Comparison of ENCODE assay signal across 10 cellular contexts in the genomic region with DNA sequence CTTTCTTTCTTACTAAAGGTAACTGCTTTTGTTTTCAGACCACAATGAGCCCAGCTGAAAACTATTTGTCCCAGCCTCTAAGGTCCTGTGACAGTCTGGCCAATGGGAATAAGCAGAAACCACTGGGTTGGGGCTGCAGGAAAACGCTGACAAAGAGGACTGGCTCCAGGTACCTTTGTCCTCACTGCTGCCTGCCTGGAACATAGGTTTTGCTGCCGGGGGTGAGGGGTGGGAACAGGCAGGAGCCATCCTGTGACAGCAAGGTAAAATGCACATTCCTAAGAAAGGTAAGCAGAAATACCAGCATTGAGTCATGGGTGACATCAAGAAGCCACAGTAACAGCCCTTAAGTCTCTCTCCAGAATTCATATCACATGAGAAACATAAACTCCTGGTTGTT. TPM values are rescaled to one million over a fixed set of nuclear protein-coding genes. Genes with fewer than 3 reads are reported as not detected.
DNase-seq lines count a peak whose midpoint lies in the region; ATAC-seq and TF ChIP-seq lines count a peak whose summit lies in the region.
"Had no signal": no experiment of that assay in that cellular context is flagged by ENCODE, and none has a peak within 500 bp of the region (broad histone marks: within the 10 kb centered on the region; RNA-seq: fewer than 3 reads in every experiment).

No MANE protein-coding gene starts in this region.

- no TSS peak for BruUV-seq in A673 (replicated peaks; lab: Mats Ljungman, UMichigan)

- H3K4me2 ChIP-seq in GM23338 = no peak overlapping the region
- no peak overlapping the region for H3K4me2 ChIP-seq in neuronal stem cell (ENCODE audit: insufficient read depth, low read length, poor library complexity, severe bottlenecking)

- CTCF ChIA-PET in A673 (lab: Charles Lee) = no interaction called here

- H3K4me3 ChIP-seq in GM23338 = no peak overlapping the region
- H3K4me3 ChIP-seq in neuronal stem cell (ENCODE audit: low read length in 2 of 2) = no peak overlapping the region
- no peak overlapping the region for H3K4me3 ChIP-seq in A673 (ENCODE audit: low read depth, low read length, poor library complexity, severe bottlenecking)

- no peaks in the 10 kb centered on the region for H3K9me2 ChIP-seq in GM23338 (ENCODE audit: insufficient read depth)

- H3K27ac ChIP-seq in GM23338 (ENCODE audit: low read depth) = peak overlapping the region; percentile 86
- peak overlapping the region; percentile 46 for H3K27ac ChIP-seq in neuronal stem cell (replicated peaks; ENCODE audit: low read length)
- no peak overlapping the region for H3K27ac ChIP-seq in A673 (ENCODE audit: low read depth, low read length, poor library complexity, severe bottlenecking)

- H3K4me1 ChIP-seq in GM23338 (ENCODE audit: insufficient read depth) (peaks cover 11% of the 10 kb centered on the region), neuronal stem cell (ENCODE audit: control insufficient read depth in 2 of 2, insufficient read depth in 1 of 2, low read depth in 1 of 2, low read length in 2 of 2) (peaks cover 0 to 4% of the 10 kb centered on the region in 2 donors), A673 (ENCODE audit: insufficient read depth, low read length, poor library complexity, severe bottlenecking) (no peaks in the 10 kb centered on the region)

- no peak overlapping the region for H4K91ac ChIP-seq in neuronal stem cell (ENCODE audit: low read depth, low read length, poor library complexity)

- peaks cover 26% of the 10 kb centered on the region for H3K4me1 Mint-ChIP-seq in GM23338

- no peak overlapping the region for H2BK5ac ChIP-seq in neuronal stem cell (ENCODE audit: low read length)

- intact Hi-C loops in A673 (cut with micrococcal nuclease; ENCODE audit: unreplicated experiment) = no loop called here

- no peak overlapping the region for H2BK120ac ChIP-seq in neuronal stem cell (ENCODE audit: low read depth, low read length)

- H3K9ac ChIP-seq in neuronal stem cell (ENCODE audit: low read depth, low read length, poor library complexity) = peak overlapping the region; percentile 44

- H3K9me3 ChIP-seq in neuronal stem cell (replicated peaks in 1 of 2; ENCODE audit: control insufficient read depth in 2 of 2, insufficient read depth in 1 of 2, low read depth in 1 of 2, low read length in 2 of 2) (no peaks in the 10 kb centered on the region), A673 (ENCODE audit: low read depth, low read length, poor library complexity, severe bottlenecking) (no peaks in the 10 kb centered on the region)

- WGBS in neuronal stem cell (ENCODE audit: extremely low coverage in 2 of 2, insufficient read length in 2 of 2, insufficient replicate concordance in 1 of 2), 2 donors = no CpG with 5 or more reads among the region's 2 CpGs

- H3K4me3 Mint-ChIP-seq in GM23338 = peak overlapping the region; percentile 29; the same call in 2 of the 3 replicates

- H3K27me3 ChIP-seq in GM23338 (ENCODE audit: insufficient read depth) (no peaks in the 10 kb centered on the region), neuronal stem cell (ENCODE audit: control insufficient read depth in 3 of 3, insufficient read depth in 3 of 3, low read depth in 1 of 3, low read length in 3 of 3) (no peaks in the 10 kb centered on the region), A673 (replicated peaks; ENCODE audit: insufficient read depth, low read depth, low read length, poor library complexity) (no peaks in the 10 kb centered on the region)

- no peak overlapping the region for H2AFZ ChIP-seq in GM23338
- no peak overlapping the region for H2AFZ ChIP-seq in neuronal stem cell (ENCODE audit: low read length)

- no peaks in the 10 kb centered on the region for H3F3A ChIP-seq in GM23338 (replicated peaks; ENCODE audit: low read depth)

- DNase-seq in GM23338 (ENCODE audit: low spot score) (peak; percentile 95), NCI-H774 (lab: John Stamatoyannopoulos, UW) (peak; percentile 38), glomerular visceral epithelial cell (ENCODE audit: extremely low spot score) (peak; percentile 58), neuronal stem cell (ENCODE audit: low spot score) (no peak), A673 (ENCODE audit: low spot score) (no peak), NCI-H1092 treated with DMSO at 0.1 percent for 48 hours (lab: John Stamatoyannopoulos, UW) (no peak), Ammon's horn (ENCODE audit: low spot score) (no peak), COR-L47 (lab: John Stamatoyannopoulos, UW) (no peak)
- DNase-seq: NCI-H1930, SW 1271 had no signal

- no peak for TF ChIP-seq CTCF in GM23338 (conservative IDR thresholded peaks at IDR 0.05; ENCODE audit: low read depth in 2 of 2)
- no peak for TF ChIP-seq CTCF in A673 (conservative IDR thresholded peaks at IDR 0.05; ENCODE audit: low read depth, low read length)

- H3K36me3 ChIP-seq in GM23338 (ENCODE audit: insufficient read depth) (no peaks in the 10 kb centered on the region), neuronal stem cell (replicated peaks in 1 of 2; ENCODE audit: control insufficient read depth in 2 of 2, insufficient read depth in 2 of 2, low read length in 2 of 2) (peaks cover 0 to 2% of the 10 kb centered on the region in 2 donors), A673 (ENCODE audit: insufficient read depth, low read length, poor library complexity, severe bottlenecking) (no peaks in the 10 kb centered on the region)

- ATAC-seq in GM23338 = peak; percentile 99

- H3K36me3 Mint-ChIP-seq in GM23338 (ENCODE audit: low read depth) = 0 out of 3 replicates have a peak, but pooled peaks cover under 1% of the 10 kb centered on the region

- H3K14ac ChIP-seq in neuronal stem cell (ENCODE audit: low read length) = no peak overlapping the region

- no peak overlapping the region for H2AK5ac ChIP-seq in neuronal stem cell (ENCODE audit: low read depth, low read length)

- peak overlapping the region; percentile 64 for H3K18ac ChIP-seq in neuronal stem cell (ENCODE audit: low read length)

- POLR2A ChIA-PET in A673 (lab: Charles Lee; ENCODE audit: low non-redundant PET) = no interaction called here

- peaks cover 9% of the 10 kb centered on the region; the same call in 1 of the 2 replicates for H4K20me1 ChIP-seq in GM23338 (replicated peaks; ENCODE audit: insufficient read depth)

- no peaks in the 10 kb centered on the region for H3K79me1 ChIP-seq in neuronal stem cell (ENCODE audit: low read depth, low read length)

- no peak overlapping the region for H3K23ac ChIP-seq in neuronal stem cell (ENCODE audit: low read depth, low read length, poor library complexity)

- no peak overlapping the region for H4K8ac ChIP-seq in neuronal stem cell (ENCODE audit: low read depth, low read length)

- H2BK12ac ChIP-seq in neuronal stem cell (ENCODE audit: low read length) = no peak overlapping the region

- peak overlapping the region; percentile 81 for H3K27ac Mint-ChIP-seq in GM23338

- H3K9me3 Mint-ChIP-seq in GM23338 = no peaks in the 10 kb centered on the region

- peaks cover 92% of the 10 kb centered on the region for H3K79me2 ChIP-seq in GM23338 (replicated peaks; ENCODE audit: insufficient read depth)

- H3K27me3 Mint-ChIP-seq in GM23338 (ENCODE audit: insufficient read depth, low read depth, poor library complexity) = peaks cover 5% of the 10 kb centered on the region

- H3K4ac ChIP-seq in neuronal stem cell (ENCODE audit: low read length) = no peak overlapping the region

- H2BK15ac ChIP-seq in neuronal stem cell (ENCODE audit: low read length) = no peak overlapping the region

TF ChIP-seq in GM23338, 12 proteins besides CTCF, POLR2A, EP300 and RAD21 (continues in another document):
- no peak for TF ChIP-seq ZNF114 (CRISPR knock-in tag; IDR thresholded peaks at IDR 0.05)
- TF ChIP-seq, protein P1, sequence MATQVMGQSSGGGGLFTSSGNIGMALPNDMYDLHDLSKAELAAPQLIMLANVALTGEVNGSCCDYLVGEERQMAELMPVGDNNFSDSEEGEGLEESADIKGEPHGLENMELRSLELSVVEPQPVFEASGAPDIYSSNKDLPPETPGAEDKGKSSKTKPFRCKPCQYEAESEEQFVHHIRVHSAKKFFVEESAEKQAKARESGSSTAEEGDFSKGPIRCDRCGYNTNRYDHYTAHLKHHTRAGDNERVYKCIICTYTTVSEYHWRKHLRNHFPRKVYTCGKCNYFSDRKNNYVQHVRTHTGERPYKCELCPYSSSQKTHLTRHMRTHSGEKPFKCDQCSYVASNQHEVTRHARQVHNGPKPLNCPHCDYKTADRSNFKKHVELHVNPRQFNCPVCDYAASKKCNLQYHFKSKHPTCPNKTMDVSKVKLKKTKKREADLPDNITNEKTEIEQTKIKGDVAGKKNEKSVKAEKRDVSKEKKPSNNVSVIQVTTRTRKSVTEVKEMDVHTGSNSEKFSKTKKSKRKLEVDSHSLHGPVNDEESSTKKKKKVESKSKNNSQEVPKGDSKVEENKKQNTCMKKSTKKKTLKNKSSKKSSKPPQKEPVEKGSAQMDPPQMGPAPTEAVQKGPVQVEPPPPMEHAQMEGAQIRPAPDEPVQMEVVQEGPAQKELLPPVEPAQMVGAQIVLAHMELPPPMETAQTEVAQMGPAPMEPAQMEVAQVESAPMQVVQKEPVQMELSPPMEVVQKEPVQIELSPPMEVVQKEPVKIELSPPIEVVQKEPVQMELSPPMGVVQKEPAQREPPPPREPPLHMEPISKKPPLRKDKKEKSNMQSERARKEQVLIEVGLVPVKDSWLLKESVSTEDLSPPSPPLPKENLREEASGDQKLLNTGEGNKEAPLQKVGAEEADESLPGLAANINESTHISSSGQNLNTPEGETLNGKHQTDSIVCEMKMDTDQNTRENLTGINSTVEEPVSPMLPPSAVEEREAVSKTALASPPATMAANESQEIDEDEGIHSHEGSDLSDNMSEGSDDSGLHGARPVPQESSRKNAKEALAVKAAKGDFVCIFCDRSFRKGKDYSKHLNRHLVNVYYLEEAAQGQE (IDR thresholded peaks at IDR 0.05; ENCODE audit: unreplicated experiment) = no peak

RNA-seq across cellular contexts. Expression of a gene that starts 21.6 kb away (rescaled TPM):
- 49.9 and 57.5 TPM in 2 replicates for total RNA-seq in GM23338 (2014; rRNA removed; shearing (Covaris generic))
- polyA plus RNA-seq in GM23338 (2016; fragmentation: Nextera tagmentation; extraction: Ambion mirVana) = 52.4 and 65.5 TPM in 2 replicates
- polyA plus RNA-seq in neuronal stem cell (2013, experiment 1 of 2) = 32.5 TPM
- 32.5 TPM for polyA plus RNA-seq in neuronal stem cell (2013, experiment 2 of 2)
- total RNA-seq in A673 (2021) = 35.8 and 44.7 TPM in 2 replicates

Comparison
In these comparisons a context has a peak if more than half of its experiments do, and no peak if none do; other contexts are left out.
1. DNase-seq: peak in GM23338 (single experiment), NCI-H774 (single experiment) and glomerular visceral epithelial cell (single experiment); none in neuronal stem cell (single experiment), A673 (single experiment), NCI-H1092 treated with DMSO at 0.1 percent for 48 hours (single experiment), Ammon's horn (single experiment) and COR-L47 (single experiment).